8 cellular contexts compared by ENCODE assay signal in genomic region chr2:95525294-95526035, GRCh38. TPM values are rescaled to one million over a fixed set of nuclear protein-coding genes. Genes with fewer than 3 reads are reported as not detected.
DNase-seq lines count a peak whose midpoint lies in the region; ATAC-seq and TF ChIP-seq lines count a peak whose summit lies in the region.

No MANE protein-coding gene starts in this region.

- H3K27ac ChIP-seq in C4-2B (peak overlapping the region; percentile 80; the same call in 1 of the 2 replicates), mammary epithelial cell (ENCODE audit: insufficient read depth, low read depth, low read length) (no peak overlapping the region)

- DNase-seq in Jurkat, Clone E6-1 (ENCODE audit: low read depth, low spot score), result no peak
- no peak for DNase-seq in mammary epithelial cell
- peak; percentile 84 for DNase-seq in myocyte (ENCODE audit: low read depth)
- DNase-seq in occipital lobe (lab: John Stamatoyannopoulos, UW), result no peak
- no peak for DNase-seq in SHP77 (lab: John Stamatoyannopoulos, UW)
- no peak for DNase-seq in NCI-H2227 (lab: John Stamatoyannopoulos, UW; ENCODE audit: unreplicated experiment)

- 94% methylated on average over 22 of the region's 41 CpGs for WGBS in mammary epithelial cell (ENCODE audit: low coverage, missing lambda C conversion rate)

- peak overlapping the region; percentile 98 for H2AFZ ChIP-seq in mammary epithelial cell (ENCODE audit: low read depth, low read length)

- intact Hi-C loops in mammary epithelial cell (cut with micrococcal nuclease), result no loop called here

- peak overlapping the region; percentile 97 for H3K4me2 ChIP-seq in mammary epithelial cell (ENCODE audit: insufficient read depth, low read depth, low read length)

- peak overlapping the region; percentile 66 for H3K4me3 ChIP-seq in Jurkat, Clone E6-1 (ENCODE audit: low read length)
- peak overlapping the region in 1 of 3 experiments; percentile 82 for H3K4me3 ChIP-seq in mammary epithelial cell (replicated peaks in 1 of 3; ENCODE audit: insufficient read depth in 1 of 3, low read depth in 2 of 3, low read length in 3 of 3)

- H3K9me3 ChIP-seq in mammary epithelial cell (replicated peaks; ENCODE audit: insufficient read depth, low read length), result no peaks in the 10 kb centered on the region

- H4K20me1 ChIP-seq in mammary epithelial cell (ENCODE audit: insufficient read depth, low read length), result no peaks in the 10 kb centered on the region

- in situ Hi-C loops in mammary epithelial cell (cut with MboI; ENCODE audit: low sequenced_read_pairs in 2 of 2), result no loop called here

- ATAC-seq in GM18517 (IDR thresholded peaks at IDR 0.05; ENCODE audit: unreplicated experiment), result no peak

- H3K79me2 ChIP-seq in mammary epithelial cell (ENCODE audit: insufficient read depth, low read length), result peaks cover 22% of the 10 kb centered on the region

- no TSS peak for BruUV-seq in mammary epithelial cell (replicated peaks; lab: Mats Ljungman, UMichigan)

- no peaks in the 10 kb centered on the region for H3K27me3 ChIP-seq in mammary epithelial cell (ENCODE audit: insufficient read depth, low read length)

- no peak overlapping the region for H3K9ac ChIP-seq in mammary epithelial cell (ENCODE audit: insufficient read depth, low read length)

- CTCF ChIA-PET in mammary epithelial cell (lab: Charles Lee; ENCODE audit: low non-redundant PET), result no interaction called here

- peaks cover 10% of the 10 kb centered on the region for H3K4me1 ChIP-seq in mammary epithelial cell (ENCODE audit: insufficient read depth, low read length)

- TF ChIP-seq CTCF in C4-2B (conservative IDR thresholded peaks at IDR 0.05) (no peak), mammary epithelial cell (conservative IDR thresholded peaks at IDR 0.05 in 1 of 2, IDR thresholded peaks at IDR 0.05 in 1 of 2; ENCODE audit: extremely low read depth in 1 of 2, insufficient read depth in 1 of 2, low read depth in 1 of 2, low read length in 2 of 2) (no peak)

- no peaks in the 10 kb centered on the region for H3K36me3 ChIP-seq in mammary epithelial cell (ENCODE audit: insufficient read depth, low read length)

- dilution Hi-C loops in mammary epithelial cell (cut with HindIII; ENCODE audit: low sequenced_read_pairs), result no loop called here

RNA-seq across cellular contexts. Expression of gene TRIM43B, which starts 40.9 kb away (rescaled TPM):
- not detected for polyA plus RNA-seq in Jurkat, Clone E6-1 (2012; ENCODE audit: insufficient read depth, insufficient read length)
- total RNA-seq in mammary epithelial cell, result under 1 TPM in 1 of 2 donors, not detected in 1; 0.17 TPM
- 0.09 TPM for polyA plus RNA-seq in mammary epithelial cell
- not detected for polyA minus RNA-seq in mammary epithelial cell
- total RNA-seq in myocyte, result not detected in 2 replicates
- not detected for polyA plus RNA-seq in myocyte (2012)
- not detected for total RNA-seq in occipital lobe
